Comparison of ENCODE assay signal across 8 cellular contexts in genomic region chr4:74157116-74157742, GRCh38. TPM values are rescaled to one million over a fixed set of nuclear protein-coding genes. Genes with fewer than 3 reads are reported as not detected.
DNase-seq lines count a peak whose midpoint lies in the region; ATAC-seq lines count a peak whose summit lies in the region.

No MANE protein-coding gene starts in this region.

- H3K27ac ChIP-seq in iPS-18a (ENCODE audit: low read length), result peak overlapping the region; percentile 87

- H3K4me1 ChIP-seq in iPS-18a (ENCODE audit: control insufficient read depth, low read depth, low read length), result peaks cover 25% of the 10 kb centered on the region

- peak overlapping the region; percentile 87 to 90 for H3K4me3 Mint-ChIP-seq in activated T-cell treated with anti-CD3 and anti-CD28 coated beads, Interleukin-2, amount 50 U/mL, for 72 hours
- H3K4me3 Mint-ChIP-seq in activated T-helper 1 cell treated with anti-CD3 and anti-CD28 coated beads, Interleukin-12 subunit alpha, Interleukin-12 subunit beta, Interleukin-2, Interleukin-4 antibody, amounts not matched to agents 30 ng/mL and 10 ng/mL and 1 ng/mL, durations not matched to agents 14 hours and 24 hours and 36 hours, result peak overlapping the region; percentile 80
- H3K4me3 Mint-ChIP-seq in stimulated activated memory B cell treated with anti-CD40 and anti-IgM and Interleukin-4, amounts not matched to agents 10 μg/mL and 1 μg/mL and 100 μg/mL, for 72 hours, result peak overlapping the region; percentile 84

- ATAC-seq in activated T-cell treated with anti-CD3 and anti-CD28 coated beads, Interleukin-2, amount 50 U/mL, for 72 hours (replicated peaks in 1 of 2), result no peak
- no peak for ATAC-seq in stimulated activated memory B cell treated with anti-CD40 and anti-IgM and Interleukin-4, amounts not matched to agents 10 μg/mL and 1 μg/mL and 100 μg/mL, for 72 hours
- ATAC-seq in GM21447 (IDR thresholded peaks at IDR 0.05; ENCODE audit: unreplicated experiment), result no peak

- DNase-seq in activated T-cell treated with anti-CD3 and anti-CD28 coated beads, Interleukin-2, amount 50 U/mL, for 72 hours, result no peak
- DNase-seq in activated T-cell treated with anti-CD3 and anti-CD28 coated beads, Interleukin-2, amount 50 U/mL, for 48 hours, result no peak
- no peak for DNase-seq in activated T-helper 1 cell treated with anti-CD3 and anti-CD28 coated beads, Interleukin-12 subunit alpha, Interleukin-12 subunit beta, Interleukin-2, Interleukin-4 antibody, amounts not matched to agents 30 ng/mL and 10 ng/mL and 1 ng/mL, durations not matched to agents 14 hours and 24 hours and 36 hours (ENCODE audit: low spot score)
- no peak for DNase-seq in stimulated activated CD4-positive, alpha-beta T cell treated with anti-CD3 and anti-CD28 coated beads, Interleukin-2, amount 100 ng/mL, for 48 hours
- DNase-seq in cortex of kidney (lab: John Stamatoyannopoulos, UW), result no peak

- peak overlapping the region; percentile 51 for H3K27ac Mint-ChIP-seq in activated T-cell treated with anti-CD3 and anti-CD28 coated beads, Interleukin-2, amount 50 U/mL, for 72 hours
- no peak overlapping the region for H3K27ac Mint-ChIP-seq in activated T-helper 1 cell treated with anti-CD3 and anti-CD28 coated beads, Interleukin-12 subunit alpha, Interleukin-12 subunit beta, Interleukin-2, Interleukin-4 antibody, amounts not matched to agents 30 ng/mL and 10 ng/mL and 1 ng/mL, durations not matched to agents 14 hours and 24 hours and 36 hours
- H3K27ac Mint-ChIP-seq in stimulated activated memory B cell treated with anti-CD40 and anti-IgM and Interleukin-4, amounts not matched to agents 10 μg/mL and 1 μg/mL and 100 μg/mL, for 72 hours, result peak overlapping the region; percentile 74

- no peaks in the 10 kb centered on the region for H3K9me3 Mint-ChIP-seq in activated T-cell treated with anti-CD3 and anti-CD28 coated beads, Interleukin-2, amount 50 U/mL, for 72 hours
- no peaks in the 10 kb centered on the region for H3K9me3 Mint-ChIP-seq in activated T-helper 1 cell treated with anti-CD3 and anti-CD28 coated beads, Interleukin-12 subunit alpha, Interleukin-12 subunit beta, Interleukin-2, Interleukin-4 antibody, amounts not matched to agents 30 ng/mL and 10 ng/mL and 1 ng/mL, durations not matched to agents 14 hours and 24 hours and 36 hours
- H3K9me3 Mint-ChIP-seq in stimulated activated memory B cell treated with anti-CD40 and anti-IgM and Interleukin-4, amounts not matched to agents 10 μg/mL and 1 μg/mL and 100 μg/mL, for 72 hours, result no peaks in the 10 kb centered on the region

- intact Hi-C loops in activated T-helper 1 cell treated with anti-CD3 and anti-CD28 coated beads, Interleukin-12 subunit alpha, Interleukin-12 subunit beta, Interleukin-2, Interleukin-4 antibody, amounts not matched to agents 30 ng/mL and 10 ng/mL and 1 ng/mL, durations not matched to agents 14 hours and 24 hours and 36 hours (cut with micrococcal nuclease), result loop anchor here (10.0 kb wide), 4 partner anchors 288 to 1568 kb away; partner anchors contain the start of genes AREG, COX18, RCHY1 and THAP6

- H3K4me3 ChIP-seq in iPS-18a (ENCODE audit: low read length), result peak overlapping the region; percentile 97

- H3K27me3 ChIP-seq in iPS-18a (ENCODE audit: control insufficient read depth, insufficient read depth, low read length), result no peaks in the 10 kb centered on the region

- peaks cover 28% of the 10 kb centered on the region for H3K4me1 Mint-ChIP-seq in activated T-cell treated with anti-CD3 and anti-CD28 coated beads, Interleukin-2, amount 50 U/mL, for 72 hours (ENCODE audit: low read depth)
- H3K4me1 Mint-ChIP-seq in activated T-helper 1 cell treated with anti-CD3 and anti-CD28 coated beads, Interleukin-12 subunit alpha, Interleukin-12 subunit beta, Interleukin-2, Interleukin-4 antibody, amounts not matched to agents 30 ng/mL and 10 ng/mL and 1 ng/mL, durations not matched to agents 14 hours and 24 hours and 36 hours (ENCODE audit: low read depth), result peaks cover 30% of the 10 kb centered on the region
- peaks cover 20% of the 10 kb centered on the region for H3K4me1 Mint-ChIP-seq in stimulated activated memory B cell treated with anti-CD40 and anti-IgM and Interleukin-4, amounts not matched to agents 10 μg/mL and 1 μg/mL and 100 μg/mL, for 72 hours

- no peaks in the 10 kb centered on the region for H3K9me3 ChIP-seq in iPS-18a (ENCODE audit: control insufficient read depth, low read depth, low read length)

- H3K9ac ChIP-seq in iPS-18a (ENCODE audit: low read length), result peak overlapping the region; percentile 82

- H3K36me3 Mint-ChIP-seq in activated T-cell treated with anti-CD3 and anti-CD28 coated beads, Interleukin-2, amount 50 U/mL, for 72 hours (ENCODE audit: insufficient read depth in 2 of 2), result peaks cover 3 to 16% of the 10 kb centered on the region in 2 donors
- peaks cover 15% of the 10 kb centered on the region for H3K36me3 Mint-ChIP-seq in activated T-helper 1 cell treated with anti-CD3 and anti-CD28 coated beads, Interleukin-12 subunit alpha, Interleukin-12 subunit beta, Interleukin-2, Interleukin-4 antibody, amounts not matched to agents 30 ng/mL and 10 ng/mL and 1 ng/mL, durations not matched to agents 14 hours and 24 hours and 36 hours (ENCODE audit: low read depth)
- peaks cover 10% of the 10 kb centered on the region for H3K36me3 Mint-ChIP-seq in stimulated activated memory B cell treated with anti-CD40 and anti-IgM and Interleukin-4, amounts not matched to agents 10 μg/mL and 1 μg/mL and 100 μg/mL, for 72 hours

- peaks cover 15% of the 10 kb centered on the region for H3K36me3 ChIP-seq in iPS-18a (ENCODE audit: control insufficient read depth, low read depth, low read length)

- H3K27me3 Mint-ChIP-seq in activated T-cell treated with anti-CD3 and anti-CD28 coated beads, Interleukin-2, amount 50 U/mL, for 72 hours (ENCODE audit: low read depth), result peaks cover 17% of the 10 kb centered on the region
- peaks cover 27% of the 10 kb centered on the region for H3K27me3 Mint-ChIP-seq in activated T-helper 1 cell treated with anti-CD3 and anti-CD28 coated beads, Interleukin-12 subunit alpha, Interleukin-12 subunit beta, Interleukin-2, Interleukin-4 antibody, amounts not matched to agents 30 ng/mL and 10 ng/mL and 1 ng/mL, durations not matched to agents 14 hours and 24 hours and 36 hours (ENCODE audit: insufficient read depth)
- H3K27me3 Mint-ChIP-seq in stimulated activated memory B cell treated with anti-CD40 and anti-IgM and Interleukin-4, amounts not matched to agents 10 μg/mL and 1 μg/mL and 100 μg/mL, for 72 hours, result no peaks in the 10 kb centered on the region

RNA-seq across cellular contexts. Expression of gene MTHFD2L, which starts 0.7 kb away (rescaled TPM):
- total RNA-seq in activated T-cell treated with anti-CD3 and anti-CD28 coated beads, Interleukin-2, amount 50 U/mL, for 72 hours, result 1 to 10 TPM; 7.6 to 9.7 TPM
- 8.9 and 9.9 TPM in 2 replicates for total RNA-seq in activated T-helper 1 cell treated with anti-CD3 and anti-CD28 coated beads, Interleukin-12 subunit alpha, Interleukin-12 subunit beta, Interleukin-2, Interleukin-4 antibody, amounts not matched to agents 30 ng/mL and 10 ng/mL and 1 ng/mL, durations not matched to agents 14 hours and 24 hours and 36 hours

RNA-seq across cellular contexts. Expression of gene CXCL2, which starts 58.2 kb away (rescaled TPM):
- not detected for total RNA-seq in activated T-cell treated with anti-CD3 and anti-CD28 coated beads, Interleukin-2, amount 50 U/mL, for 72 hours
- not detected in 2 replicates for total RNA-seq in activated T-helper 1 cell treated with anti-CD3 and anti-CD28 coated beads, Interleukin-12 subunit alpha, Interleukin-12 subunit beta, Interleukin-2, Interleukin-4 antibody, amounts not matched to agents 30 ng/mL and 10 ng/mL and 1 ng/mL, durations not matched to agents 14 hours and 24 hours and 36 hours
